In genomic region chrX:46463682-46464081, GRCh38 we compare ENCODE assay signal across 16 cellular contexts.
DNase-seq lines count a peak whose midpoint lies in the region; ATAC-seq, FAIRE-seq and TF ChIP-seq lines count a peak whose summit lies in the region.
"Had no signal": no experiment of that assay in that cellular context is flagged by ENCODE, and none has a peak within 500 bp of the region (broad histone marks: within the 10 kb centered on the region; RNA-seq: fewer than 3 reads in every experiment).

No MANE protein-coding gene starts in this region.

- H3K36me3 ChIP-seq in BLaER1 = peaks cover 60% of the 10 kb centered on the region
- H3K36me3 ChIP-seq in CD8-positive, alpha-beta memory T cell (ENCODE audit: insufficient read depth, low read length) = no peaks in the 10 kb centered on the region
- H3K36me3 ChIP-seq in PC-3 (ENCODE audit: low read depth, low read length) = peaks cover 30% of the 10 kb centered on the region

- intact Hi-C loops in PC-3 (cut with micrococcal nuclease) = no loop called here

- H2AFZ ChIP-seq in PC-3 (ENCODE audit: low read length) = no peak overlapping the region
- H2AFZ ChIP-seq: PC-9 had no signal

- no peaks in the 10 kb centered on the region for H3K27me3 ChIP-seq in BLaER1
- no peaks in the 10 kb centered on the region for H3K27me3 ChIP-seq in CD8-positive, alpha-beta memory T cell (ENCODE audit: insufficient read depth, low read length, poor library complexity, severe bottlenecking)
- H3K27me3 ChIP-seq in PC-3 (ENCODE audit: low read length) = no peaks in the 10 kb centered on the region

- no TSS peak for BruUV-seq in PC-3 (replicated peaks; lab: Mats Ljungman, UMichigan)

- H3K4me2 ChIP-seq in BLaER1 (peak overlapping the region; percentile 78), PC-3 (ENCODE audit: low read length) (no peak overlapping the region)
- H3K4me2 ChIP-seq: PC-9 had no signal

- no peaks in the 10 kb centered on the region for H3K9me2 ChIP-seq in PC-3 (replicated peaks; ENCODE audit: low read length)

- peaks cover 15 to 43% (median 19%) of the 10 kb centered on the region in 3 donors for H3K4me1 Mint-ChIP-seq in CD8-positive, alpha-beta memory T cell
- H3K4me1 Mint-ChIP-seq in T-helper 2 cell treated with Interferon-gamma antibody and Interleukin-4, amounts not matched to agents 5 μg/mL and 100 μg/mL, for 36 hours (ENCODE audit: low read depth) = peaks cover 13% of the 10 kb centered on the region
- H3K4me1 Mint-ChIP-seq in activated T-cell treated with anti-CD3 and anti-CD28 coated beads, Interleukin-2, amount 50 U/mL, for 24 hours (ENCODE audit: low read depth) = peaks cover 14% of the 10 kb centered on the region

- H3K9me3 ChIP-seq in BLaER1 = peaks cover 21% of the 10 kb centered on the region
- H3K9me3 ChIP-seq in CD8-positive, alpha-beta memory T cell (ENCODE audit: low read length) = no peaks in the 10 kb centered on the region
- no peaks in the 10 kb centered on the region for H3K9me3 ChIP-seq in PC-3 (ENCODE audit: low read length)

- peak overlapping the region in 7 of 8 donors; percentile 6 to 79 (median 75) for H3K27ac Mint-ChIP-seq in CD8-positive, alpha-beta memory T cell
- peak overlapping the region; percentile 6 for H3K27ac Mint-ChIP-seq in T-helper 2 cell treated with Interferon-gamma antibody and Interleukin-4, amounts not matched to agents 5 μg/mL and 100 μg/mL, for 36 hours
- H3K27ac Mint-ChIP-seq in activated T-cell treated with anti-CD3 and anti-CD28 coated beads, Interleukin-2, amount 50 U/mL, for 24 hours = no peak overlapping the region

- DNase-seq in CD8-positive, alpha-beta memory T cell = peak in 1 of 5 donors; percentile 10
- no peak for DNase-seq in T-helper 2 cell treated with Interferon-gamma antibody and Interleukin-4, amounts not matched to agents 5 μg/mL and 100 μg/mL, for 36 hours (ENCODE audit: low spot score)
- no peak for DNase-seq in PC-3
- DNase-seq in activated T-cell treated with anti-CD3 and anti-CD28 coated beads, Interleukin-2, amount 50 U/mL, for 24 hours = no peak
- DNase-seq in HEK293T (ENCODE audit: extremely low spot score) = no peak
- DNase-seq: ACHN, HCEC 1CT, KG1, NCI-H1092 treated with DMSO at 0.1 percent for 48 hours, NCI-H1694 treated with DMSO at 0.1 percent for 48 hours, NCI-H345, NCI-H526 treated with DMSO at 0.1 percent for 48 hours, PC-9 had no signal

- CTCF ChIA-PET in CD8-positive, alpha-beta memory T cell (lab: Charles Lee) = no interaction called here
- CTCF ChIA-PET in PC-3 (lab: Charles Lee) (no interaction called here), HEK293T (lab: Yijun Ruan, JAX) (interaction anchor here (0.6 kb wide), 1 partner anchor 1394 kb away, joined by 3 read pairs; no protein-coding TSS in a partner anchor)

- no peaks in the 10 kb centered on the region for H3F3A ChIP-seq in PC-3 (ENCODE audit: low read length, unreplicated experiment)

- FAIRE-seq in colon (lab: Jason Lieb, UNC) = peak; percentile 43

- peak overlapping the region in 2 of 7 donors; percentile 2 to 34 for H3K4me3 Mint-ChIP-seq in CD8-positive, alpha-beta memory T cell
- no peak overlapping the region for H3K4me3 Mint-ChIP-seq in T-helper 2 cell treated with Interferon-gamma antibody and Interleukin-4, amounts not matched to agents 5 μg/mL and 100 μg/mL, for 36 hours
- H3K4me3 Mint-ChIP-seq in activated T-cell treated with anti-CD3 and anti-CD28 coated beads, Interleukin-2, amount 50 U/mL, for 24 hours = no peak overlapping the region
- H3K4me3 Mint-ChIP-seq: CD4-positive, alpha-beta memory T cell had no signal

- TF ChIP-seq CTCF in PC-3 (conservative IDR thresholded peaks at IDR 0.05; ENCODE audit: low read depth, low read length) = no peak

- H3K79me2 ChIP-seq in PC-3 (ENCODE audit: low read length) = no peaks in the 10 kb centered on the region

- H3K36me3 Mint-ChIP-seq in CD8-positive, alpha-beta memory T cell = peaks cover 10 to 52% (median 11%) of the 10 kb centered on the region in 3 donors
- H3K36me3 Mint-ChIP-seq in T-helper 2 cell treated with Interferon-gamma antibody and Interleukin-4, amounts not matched to agents 5 μg/mL and 100 μg/mL, for 36 hours (ENCODE audit: low read depth) = peaks cover 50% of the 10 kb centered on the region
- peaks cover 62% of the 10 kb centered on the region for H3K36me3 Mint-ChIP-seq in activated T-cell treated with anti-CD3 and anti-CD28 coated beads, Interleukin-2, amount 50 U/mL, for 24 hours (ENCODE audit: low read depth)

- H3K27ac ChIP-seq in BLaER1 (no peak overlapping the region; the same call in 1 of the 2 replicates), PC-3 (ENCODE audit: low read length) (no peak overlapping the region)
- H3K27ac ChIP-seq in CD8-positive, alpha-beta memory T cell (ENCODE audit: low read depth, low read length) = no peak overlapping the region
- H3K27ac ChIP-seq: PC-9 had no signal

- H3K4me3 ChIP-seq in BLaER1 (no peak overlapping the region), PC-3 (ENCODE audit: low read length) (no peak overlapping the region)
- H3K4me3 ChIP-seq in CD8-positive, alpha-beta memory T cell (ENCODE audit: low read length) = no peak overlapping the region
- H3K4me3 ChIP-seq: PC-9 had no signal

- peaks cover 0 to 2% of the 10 kb centered on the region in 2 donors for H3K27me3 Mint-ChIP-seq in CD8-positive, alpha-beta memory T cell
- H3K27me3 Mint-ChIP-seq in T-helper 2 cell treated with Interferon-gamma antibody and Interleukin-4, amounts not matched to agents 5 μg/mL and 100 μg/mL, for 36 hours (ENCODE audit: low read depth) = no peaks in the 10 kb centered on the region
- peaks cover 3% of the 10 kb centered on the region for H3K27me3 Mint-ChIP-seq in activated T-cell treated with anti-CD3 and anti-CD28 coated beads, Interleukin-2, amount 50 U/mL, for 24 hours
- H3K27me3 Mint-ChIP-seq: CD4-positive, alpha-beta memory T cell had no signal

- H3K9ac ChIP-seq in BLaER1 (no peak overlapping the region), PC-3 (ENCODE audit: low read length) (no peak overlapping the region)

- no peaks in the 10 kb centered on the region for H3K9me3 Mint-ChIP-seq in CD8-positive, alpha-beta memory T cell
- H3K9me3 Mint-ChIP-seq in T-helper 2 cell treated with Interferon-gamma antibody and Interleukin-4, amounts not matched to agents 5 μg/mL and 100 μg/mL, for 36 hours = peaks cover 5% of the 10 kb centered on the region
- H3K9me3 Mint-ChIP-seq in activated T-cell treated with anti-CD3 and anti-CD28 coated beads, Interleukin-2, amount 50 U/mL, for 24 hours = peaks cover 4% of the 10 kb centered on the region

- H3K4me1 ChIP-seq in BLaER1 = peaks cover 53% of the 10 kb centered on the region
- H3K4me1 ChIP-seq in CD8-positive, alpha-beta memory T cell (ENCODE audit: insufficient read depth, low read length) = no peaks in the 10 kb centered on the region
- no peaks in the 10 kb centered on the region for H3K4me1 ChIP-seq in PC-3 (ENCODE audit: insufficient read depth, low read length)

- POLR2A ChIA-PET in CD8-positive, alpha-beta memory T cell (lab: Charles Lee) = no interaction called here
- POLR2A ChIA-PET in PC-3 (lab: Charles Lee; ENCODE audit: unreplicated experiment) = no interaction called here
- POLR2A ChIA-PET in HEK293T (lab: Yijun Ruan, JAX) = no interaction called here

- no peaks in the 10 kb centered on the region for H4K20me1 ChIP-seq in BLaER1
- H4K20me1 ChIP-seq in PC-3 (ENCODE audit: low read length) = no peaks in the 10 kb centered on the region

- no peak for ATAC-seq in PC-3

TF ChIP-seq in HEK293T, 16 proteins besides CTCF, POLR2A, EP300 and RAD21:
- TF ChIP-seq CTBP1 (IDR thresholded peaks at IDR 0.05; ENCODE audit: borderline replicate concordance) (no peak), L3MBTL2 (conservative IDR thresholded peaks at IDR 0.05) (no peak), ELF4 (IDR thresholded peaks at IDR 0.05) (no peak), LEF1 (IDR thresholded peaks at IDR 0.05; ENCODE audit: borderline replicate concordance) (no peak), HDGF (IDR thresholded peaks at IDR 0.05; ENCODE audit: borderline replicate concordance) (no peak), BHLHE40 (IDR thresholded peaks at IDR 0.05; ENCODE audit: borderline replicate concordance) (no peak), ARNT (IDR thresholded peaks at IDR 0.05) (no peak), FOXA1 (IDR thresholded peaks at IDR 0.05) (no peak), SP1 (IDR thresholded peaks at IDR 0.05) (no peak)
